In the genomic region with DNA sequence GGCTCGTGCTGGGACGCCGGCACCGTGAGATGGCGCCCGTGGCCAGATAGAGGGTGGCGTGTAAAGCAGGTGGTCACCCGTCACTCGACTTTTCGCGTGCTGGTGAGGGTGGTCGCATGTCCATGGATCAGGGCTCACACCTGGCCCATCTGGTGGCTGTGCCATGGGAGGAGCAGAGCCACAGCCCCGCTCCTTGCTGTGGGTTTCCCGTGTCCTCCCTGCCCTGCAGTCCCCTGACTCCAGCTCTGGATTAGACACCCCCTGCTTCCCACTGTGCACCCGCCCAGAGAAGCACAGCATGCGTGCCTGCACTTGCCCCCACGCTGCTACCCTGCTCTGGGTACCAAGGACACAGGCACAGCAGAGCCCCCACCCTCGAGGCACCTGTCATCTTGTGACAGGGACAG, we compare ENCODE assay signal across 2 cellular contexts.
TF ChIP-seq lines count a peak whose summit lies in the region.

No MANE protein-coding gene starts in this region.

TF ChIP-seq in HCT116, 20 proteins besides CTCF, POLR2A, EP300 and RAD21:
- TF ChIP-seq, protein P1, sequence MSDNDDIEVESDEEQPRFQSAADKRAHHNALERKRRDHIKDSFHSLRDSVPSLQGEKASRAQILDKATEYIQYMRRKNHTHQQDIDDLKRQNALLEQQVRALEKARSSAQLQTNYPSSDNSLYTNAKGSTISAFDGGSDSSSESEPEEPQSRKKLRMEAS (IDR thresholded peaks at IDR 0.05): no peak
- TF ChIP-seq EZH2 (IDR thresholded peaks at IDR 0.05): no peak

TF ChIP-seq in GM12878, 131 proteins besides CTCF, POLR2A, EP300 and RAD21:
- TF ChIP-seq POLR2AphosphoS5 (IDR thresholded peaks at IDR 0.05; ENCODE audit: low read length): no peak
- TF ChIP-seq, protein P1 (IDR thresholded peaks at IDR 0.05; ENCODE audit: low read depth, low read length): no peak
- TF ChIP-seq RBBP5 (conservative IDR thresholded peaks at IDR 0.05): no peak
- no peak for TF ChIP-seq SMAD5 (IDR thresholded peaks at IDR 0.05; ENCODE audit: low read depth)
- no peak for TF ChIP-seq CREM (IDR thresholded peaks at IDR 0.05; ENCODE audit: low read depth)
